In genomic region chr9:4566806-4567205, GRCh38 we compare ENCODE assay signal across 15 cellular contexts.
"Had no signal": no experiment of that assay in that cellular context is flagged by ENCODE, and none has a peak within 500 bp of the region (broad histone marks: within the 10 kb centered on the region; RNA-seq: fewer than 3 reads in every experiment).

No MANE protein-coding gene starts in this region.

- H3K4me3 Mint-ChIP-seq: central memory CD8-positive, alpha-beta T cell; naive thymus-derived CD8-positive, alpha-beta T cell had no signal

- ATAC-seq: heart right ventricle; mucosa of descending colon; naive thymus-derived CD8-positive, alpha-beta T cell; right cardiac atrium; stimulated activated naive CD8-positive, alpha-beta T cell treated with anti-CD3 and anti-CD28 coated beads, Interleukin-15, Interleukin-2, amounts not matched to agents 100 U/mL and 50 U/mL, for 24 hours had no signal

- H3K27ac Mint-ChIP-seq: progenitor cell of endocrine pancreas had no signal

- H3K4me3 ChIP-seq: heart right ventricle, mucosa of descending colon, ovary, thoracic aorta, transverse colon had no signal

- H3K27me3 ChIP-seq: heart right ventricle, ovary, transverse colon had no signal

- H3K27me3 Mint-ChIP-seq: central memory CD8-positive, alpha-beta T cell; naive thymus-derived CD8-positive, alpha-beta T cell; progenitor cell of endocrine pancreas had no signal

- DNase-seq: cortex of kidney; heart right ventricle; kidney glomerular epithelial cell; mucosa of descending colon; naive thymus-derived CD8-positive, alpha-beta T cell; ovary; right cardiac atrium; small intestine; stimulated activated CD4-positive, alpha-beta T cell treated with anti-CD3 and anti-CD28 coated beads, Interleukin-12 subunit alpha, Interleukin-12 subunit beta, amount 100 ng/mL, for 4 hours; stimulated activated CD4-positive, alpha-beta T cell treated with anti-CD3 and anti-CD28 coated beads, Interleukin-2, amount 100 ng/mL, for 48 hours; stimulated activated naive CD8-positive, alpha-beta T cell treated with anti-CD3 and anti-CD28 coated beads, Interleukin-15, Interleukin-2, amounts not matched to agents 100 U/mL and 50 U/mL, for 24 hours; transverse colon had no signal

- H3K9me3 ChIP-seq: heart right ventricle, mucosa of descending colon, ovary, thoracic aorta, transverse colon had no signal

- H3K36me3 ChIP-seq: ovary, thoracic aorta, transverse colon had no signal

- H3K27ac ChIP-seq: heart right ventricle, ovary, thoracic aorta, transverse colon had no signal

- H3K4me1 ChIP-seq: heart right ventricle, transverse colon had no signal
